Comparison of ENCODE assay signal across 8 cellular contexts in the genomic region with DNA sequence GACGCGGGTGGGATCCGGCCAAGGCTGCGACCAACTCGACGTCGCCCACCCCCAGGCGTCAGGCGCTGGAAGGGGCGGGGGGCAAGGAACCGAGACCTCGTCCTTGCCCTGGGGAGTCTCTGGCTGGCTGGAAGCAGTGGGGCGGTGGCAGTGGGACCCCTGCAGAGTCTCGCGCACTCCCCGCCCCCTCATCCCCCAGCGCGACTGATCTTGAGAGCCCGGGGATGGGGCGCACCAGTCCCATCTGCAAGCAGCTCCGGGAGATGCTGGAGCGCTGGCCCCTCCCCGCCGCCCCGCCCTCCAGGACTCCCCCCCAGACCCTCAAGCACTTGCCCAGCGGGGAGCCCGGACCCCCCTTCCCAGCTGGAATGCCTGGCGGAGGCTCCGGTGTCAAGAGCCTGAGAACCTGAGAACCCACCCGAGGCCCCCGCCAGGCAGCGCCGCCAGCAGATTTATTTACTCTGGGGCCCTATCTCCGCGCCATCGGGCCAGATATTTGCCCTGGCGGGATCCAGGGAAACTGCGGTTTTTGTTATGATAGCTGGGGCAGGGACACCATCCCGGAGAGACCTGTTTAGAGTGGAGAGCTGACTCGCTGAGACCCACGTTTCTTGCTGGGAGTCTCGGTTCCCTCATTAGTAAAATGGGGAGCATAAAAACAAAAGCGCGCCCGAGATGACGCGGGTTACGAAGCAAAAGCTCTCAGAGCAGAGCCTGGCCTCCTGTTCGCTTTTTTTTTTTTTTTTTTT. TPM values are rescaled to one million over a fixed set of nuclear protein-coding genes. Genes with fewer than 3 reads are reported as not detected.
A peak's percentile ranks its signal among the peaks of the same experiment; 100 is the strongest.
DNase-seq lines count a peak whose midpoint lies in the region; ATAC-seq and TF ChIP-seq lines count a peak whose summit lies in the region.

No MANE protein-coding gene starts in this region.

- H3K4me2 ChIP-seq in hepatocyte = peak overlapping the region; percentile 68

- peak in 3 of 8 donors; percentile 14 to 35 (median 17) for ATAC-seq in heart right ventricle
- ATAC-seq in thoracic aorta (ENCODE audit: insufficient number of reproducible peaks, low FRiP score, low read depth) = no peak
- ATAC-seq in HG03439 (IDR thresholded peaks at IDR 0.05; ENCODE audit: unreplicated experiment) = no peak

- H3K27me3 ChIP-seq in heart right ventricle (peaks cover 11 to 71% (median 43%) of the 10 kb centered on the region in 7 donors), right atrium auricular region (peaks cover 6 to 20% of the 10 kb centered on the region in 2 donors), hepatocyte (no peaks in the 10 kb centered on the region), thoracic aorta (replicated peaks; ENCODE audit: insufficient read depth) (peaks cover 8% of the 10 kb centered on the region)

- H2AFZ ChIP-seq in hepatocyte = no peak overlapping the region

- 3 to 4% methylated on average over 40 to 49 of the region's 49 CpGs for WGBS in heart right ventricle, 2 donors
- WGBS in hepatocyte (ENCODE audit: low lambda C conversion rate, missing lambda C conversion rate) = 64% methylated on average over 20 of the region's 49 CpGs

- TF ChIP-seq CTCF in heart right ventricle (IDR thresholded peaks at IDR 0.05) (no peak), right atrium auricular region (IDR thresholded peaks at IDR 0.05) (no peak), hepatocyte (IDR thresholded peaks at IDR 0.05; ENCODE audit: poor library complexity) (no peak), thoracic aorta (IDR thresholded peaks at IDR 0.05) (peak; percentile 9)

- H3K4me1 ChIP-seq in heart right ventricle = peaks cover 5 to 14% (median 10%) of the 10 kb centered on the region in 9 donors
- peaks cover 0 to 22% of the 10 kb centered on the region in 2 donors for H3K4me1 ChIP-seq in right atrium auricular region
- no peaks in the 10 kb centered on the region for H3K4me1 ChIP-seq in hepatocyte (ENCODE audit: insufficient read depth)
- H3K4me1 ChIP-seq in thoracic aorta (ENCODE audit: control insufficient read depth in 1 of 2, low read depth in 2 of 2) = peaks cover 9 to 17% of the 10 kb centered on the region in 2 donors

- H3K27ac ChIP-seq in heart right ventricle = no peak overlapping the region
- no peak overlapping the region for H3K27ac ChIP-seq in right atrium auricular region
- H3K27ac ChIP-seq in hepatocyte = no peak overlapping the region
- no peak overlapping the region for H3K27ac ChIP-seq in thoracic aorta

- H3K4me3 ChIP-seq in heart right ventricle (peak overlapping the region in 9 of 10 donors; percentile 4 to 38 (median 32)), right atrium auricular region (peak overlapping the region in 1 of 2 donors; percentile 21), hepatocyte (no peak overlapping the region), thoracic aorta (peak overlapping the region; percentile 67)

- H3K9me3 ChIP-seq in heart right ventricle = peaks cover 0 to 28% (median 19%) of the 10 kb centered on the region in 11 donors
- H3K9me3 ChIP-seq in right atrium auricular region = peaks cover 4 to 26% of the 10 kb centered on the region in 2 donors
- peaks cover 9% of the 10 kb centered on the region for H3K9me3 ChIP-seq in hepatocyte (ENCODE audit: low read depth)
- H3K9me3 ChIP-seq in thoracic aorta = peaks cover 21% of the 10 kb centered on the region

- DNase-seq in heart right ventricle (no peak), right atrium auricular region (ENCODE audit: low spot score) (no peak), SW480 (ENCODE audit: low spot score) (peak; percentile 52), hepatocyte (ENCODE audit: low spot score) (no peak), thoracic aorta (ENCODE audit: low spot score) (no peak), cerebellar cortex (ENCODE audit: low spot score) (no peak), GM19238 (ENCODE audit: insufficient read length, low spot score) (no peak)

- no peaks in the 10 kb centered on the region for H3K36me3 ChIP-seq in heart right ventricle
- no peaks in the 10 kb centered on the region for H3K36me3 ChIP-seq in right atrium auricular region
- H3K36me3 ChIP-seq in hepatocyte (replicated peaks; ENCODE audit: insufficient read depth, low read depth) = no peaks in the 10 kb centered on the region
- no peaks in the 10 kb centered on the region for H3K36me3 ChIP-seq in thoracic aorta

- intact Hi-C loops in heart right ventricle (cut with DNase I) = no loop called here

- no peaks in the 10 kb centered on the region for H3K9me2 ChIP-seq in hepatocyte (replicated peaks; ENCODE audit: insufficient read depth)

- H3K79me2 ChIP-seq in hepatocyte = no peaks in the 10 kb centered on the region

- H4K20me1 ChIP-seq in hepatocyte (ENCODE audit: insufficient read depth, poor library complexity, severe bottlenecking) = no peaks in the 10 kb centered on the region

RNA-seq across cellular contexts. Expression of a gene that starts 1.2 kb away (rescaled TPM):
- total RNA-seq in heart right ventricle (not detected), right atrium auricular region (not detected), hepatocyte (0.17 TPM in 1 of 2 replicates, not detected in the other), thoracic aorta (not detected)
- polyA plus RNA-seq in heart right ventricle (not detected), hepatocyte (1.0 and 1.4 TPM in 2 replicates)

RNA-seq across cellular contexts. Expression of a gene that starts 15.4 kb away (rescaled TPM):
- total RNA-seq in heart right ventricle (10 to 100 TPM; 16.6 to 29.5 (median 22.5) TPM), right atrium auricular region (10 to 100 TPM; 21.2 to 37.8 TPM), hepatocyte (22.2 and 28.0 TPM in 2 replicates), thoracic aorta (10 to 100 TPM; 25.5 to 39.1 TPM)
- polyA plus RNA-seq in heart right ventricle (10 to 100 TPM; 27.7 to 32.7 TPM), hepatocyte (32.7 and 36.8 TPM in 2 replicates)

RNA-seq across cellular contexts. Expression of a gene that starts 43.8 kb away (rescaled TPM):
- total RNA-seq in heart right ventricle (10 to 100 TPM; 17.0 to 27.6 (median 21.2) TPM), right atrium auricular region (10 to 100 TPM; 13.7 to 16.4 TPM), hepatocyte (27.4 and 35.3 TPM in 2 replicates), thoracic aorta (10 to 100 TPM; 30.3 to 43.7 TPM)
- polyA plus RNA-seq in heart right ventricle (10 to 100 TPM; 20.6 to 34.1 TPM), hepatocyte (34.4 and 44.8 TPM in 2 replicates)
